Comparison of ENCODE assay signal across 1 cellular context in genomic region chr6:146955570-146955969, GRCh38.
TF ChIP-seq lines count a peak whose summit lies in the region.

No MANE protein-coding gene starts in this region.

TF ChIP-seq in K562, 482 proteins besides CTCF, POLR2A, EP300 and RAD21 (continued from another document):
- TF ChIP-seq SFPQ (IDR thresholded peaks at IDR 0.05; ENCODE audit: low read depth, low read length), result no peak
- peak; percentile 49; the same call in 1 of the 2 replicates for TF ChIP-seq ADNP (tag; IDR thresholded peaks at IDR 0.05)
- TF ChIP-seq L3MBTL2 (IDR thresholded peaks at IDR 0.05), result no peak
- TF ChIP-seq RBM25 (IDR thresholded peaks at IDR 0.05; ENCODE audit: low read depth, low read length, severe bottlenecking), result peak; percentile 83
- peak; percentile 67 for TF ChIP-seq BCOR (IDR thresholded peaks at IDR 0.05)
TF ChIP-seq in K562: peak in this region for 5.
